In genomic region chr2:135744761-135745314, GRCh38 we compare ENCODE assay signal across 8 cellular contexts. TPM values are rescaled to one million over a fixed set of nuclear protein-coding genes. Genes with fewer than 3 reads are reported as not detected.
DNase-seq lines count a peak whose midpoint lies in the region; TF ChIP-seq lines count a peak whose summit lies in the region.

No MANE protein-coding gene starts in this region.

- POLR2A ChIA-PET in RWPE1 (lab: Yijun Ruan, JAX; ENCODE audit: low non-redundant PET) = no interaction called here

- H3K36me3 Mint-ChIP-seq in Calu3 (ENCODE audit: insufficient read depth, unreplicated experiment) = peaks cover 50% of the 10 kb centered on the region
- H3K36me3 Mint-ChIP-seq in H9 (ENCODE audit: insufficient read depth in 1 of 3, low read depth in 3 of 3) = peaks cover 9 to 24% (median 18%) of the 10 kb centered on the region in 3 experiments; a peak in 6 of 7 replicates
- peaks cover 26% of the 10 kb centered on the region for H3K36me3 Mint-ChIP-seq in endothelial cell (ENCODE audit: low read depth, unreplicated experiment)

- H3K9me3 Mint-ChIP-seq in Calu3 (ENCODE audit: low read depth, unreplicated experiment) (no peaks in the 10 kb centered on the region), H9 (no peaks in the 10 kb centered on the region), endothelial cell (ENCODE audit: unreplicated experiment) (no peaks in the 10 kb centered on the region)

- no peak overlapping the region for H3T11ph ChIP-seq in H9 (ENCODE audit: low read length)

- no peak for TF ChIP-seq CTCF in Calu3 (IDR thresholded peaks at IDR 0.05; ENCODE audit: unreplicated experiment)
- TF ChIP-seq CTCF in H9 (conservative IDR thresholded peaks at IDR 0.05) = peak; percentile 49; the same call in 2 of the 3 replicates
- TF ChIP-seq CTCF in RWPE1 (conservative IDR thresholded peaks at IDR 0.05; ENCODE audit: low read depth) = no peak
- TF ChIP-seq CTCF in endothelial cell (IDR thresholded peaks at IDR 0.05; ENCODE audit: unreplicated experiment) = no peak

- H3K27me3 Mint-ChIP-seq in Calu3 (ENCODE audit: unreplicated experiment) (no peaks in the 10 kb centered on the region), H9 (ENCODE audit: low read depth) (no peaks in the 10 kb centered on the region), endothelial cell (ENCODE audit: unreplicated experiment) (peaks cover 7% of the 10 kb centered on the region)

- H2BK120ac ChIP-seq in H9 (ENCODE audit: low read depth, low read length, poor library complexity, severe bottlenecking) = no peak overlapping the region

- H3K27ac Mint-ChIP-seq in Calu3 (ENCODE audit: unreplicated experiment) (no peak overlapping the region), H9 (no peak overlapping the region; a peak in 1 of 7 replicates), endothelial cell (ENCODE audit: unreplicated experiment) (no peak overlapping the region)

- H3K27me3 ChIP-seq in H9 (ENCODE audit: insufficient read depth, low read length) = no peaks in the 10 kb centered on the region

- H3K4ac ChIP-seq in H9 (ENCODE audit: low read depth, low read length) = no peak overlapping the region

- H2BK12ac ChIP-seq in H9 (ENCODE audit: insufficient read length, low read depth, low read length) = no peak overlapping the region

- H4K5ac ChIP-seq in H9 (ENCODE audit: insufficient read length, low read depth, low read length) = no peak overlapping the region

- H2AFZ ChIP-seq in H9 (ENCODE audit: low read length) = no peak overlapping the region

- DNase-seq in Calu3 = peak; percentile 25
- DNase-seq in H9 = peak; percentile 44
- peak; percentile 36 for DNase-seq in RWPE1 (ENCODE audit: low spot score)
- DNase-seq in endothelial cell (ENCODE audit: low spot score) = peak; percentile 7
- peak; percentile 11 to 12 for DNase-seq in stimulated activated CD4-positive, alpha-beta T cell treated with anti-CD3 and anti-CD28 coated beads, Interleukin-15, amount 100 ng/mL, for 48 hours (ENCODE audit: low read depth in 2 of 2)
- no peak for DNase-seq in DMS153 (lab: John Stamatoyannopoulos, UW)
- no peak for DNase-seq in stimulated activated naive CD4-positive, alpha-beta T cell (lab: John Stamatoyannopoulos, UW)
- no peak for DNase-seq in COR-L47 (lab: John Stamatoyannopoulos, UW)

- no peak overlapping the region for H3K23ac ChIP-seq in H9 (ENCODE audit: insufficient read length, low read depth, low read length)

- BruUV-seq in Calu3 (replicated peaks; lab: Mats Ljungman, UMichigan) = no TSS peak

- H2AK5ac ChIP-seq in H9 (ENCODE audit: insufficient read length, low read length) = no peak overlapping the region

- H3K9ac ChIP-seq in H9 (ENCODE audit: extremely low read depth, insufficient read length, low read length) = no peak overlapping the region

- no peak overlapping the region for H4K8ac ChIP-seq in H9 (replicated peaks; ENCODE audit: insufficient read length, low read depth, low read length)

- no peak overlapping the region for H2BK15ac ChIP-seq in H9 (ENCODE audit: low read depth, low read length)

- H4K91ac ChIP-seq in H9 (ENCODE audit: insufficient read length, low read depth, low read length) = no peak overlapping the region

- peaks cover 18% of the 10 kb centered on the region; the same call in 1 of the 2 replicates for H3K79me2 ChIP-seq in H9 (ENCODE audit: insufficient read depth, low read length)

- H3K4me1 Mint-ChIP-seq in Calu3 (ENCODE audit: low read depth, unreplicated experiment) (peaks cover 28% of the 10 kb centered on the region), H9 (peaks cover 16 to 17% of the 10 kb centered on the region in 2 experiments), endothelial cell (ENCODE audit: unreplicated experiment) (peaks cover 32% of the 10 kb centered on the region)

- H2BK20ac ChIP-seq in H9 (ENCODE audit: low read depth, low read length, poor library complexity, severe bottlenecking) = no peak overlapping the region

- H3K4me3 Mint-ChIP-seq in Calu3 (ENCODE audit: low read depth, unreplicated experiment) (no peak overlapping the region), H9 (no peak overlapping the region; a peak in 1 of 5 replicates), endothelial cell (ENCODE audit: unreplicated experiment) (peak overlapping the region; percentile 78)

- no peaks in the 10 kb centered on the region for H3K9me3 ChIP-seq in H9 (ENCODE audit: control insufficient read depth, low read depth, low read length)

- H4K20me1 ChIP-seq in H9 (ENCODE audit: control insufficient read depth, insufficient read depth, insufficient read length) = no peaks in the 10 kb centered on the region

- intact Hi-C loops in Calu3 (cut with micrococcal nuclease; ENCODE audit: unreplicated experiment) = no loop called here

- no peaks in the 10 kb centered on the region for H3K79me1 ChIP-seq in H9 (ENCODE audit: insufficient read depth, low read depth, low read length, poor library complexity, severe bottlenecking)

- no peak overlapping the region for H3K18ac ChIP-seq in H9 (ENCODE audit: insufficient read length, low read depth, low read length)

- WGBS in H9 (ENCODE audit: extremely low coverage, insufficient read length, low lambda C conversion rate) = no CpG with 5 or more reads among the region's 5 CpGs

- H2BK5ac ChIP-seq in H9 (ENCODE audit: insufficient read length, low read length) = no peak overlapping the region

- no peaks in the 10 kb centered on the region for H3K4me1 ChIP-seq in H9 (ENCODE audit: insufficient read depth, low read length)

- no peak overlapping the region for H3K56ac ChIP-seq in H9 (ENCODE audit: insufficient read length, low read depth, low read length)

- H3K14ac ChIP-seq in H9 (ENCODE audit: insufficient read depth, low read length) = no peak overlapping the region

- H3K27ac ChIP-seq in H9 (ENCODE audit: insufficient read length, low read depth, low read length) (no peak overlapping the region), RWPE1 (no peak overlapping the region)

- CTCF ChIA-PET in Calu3 (lab: Charles Lee) (interaction anchor here (0.9 kb wide), 1 partner anchor 756 kb away, joined by 3 read pairs; no protein-coding TSS in a partner anchor), RWPE1 (lab: Yijun Ruan, JAX) (interaction anchor here (0.5 kb wide), 1 partner anchor 39 kb away, joined by 4 read pairs; no protein-coding TSS in a partner anchor)

- H3K4me2 ChIP-seq in H9 (ENCODE audit: insufficient read depth, insufficient read length, low read length) = no peak overlapping the region

- H3K23me2 ChIP-seq in H9 (ENCODE audit: insufficient read length, low read depth, low read length, poor library complexity, severe bottlenecking) = no peaks in the 10 kb centered on the region

RNA-seq across cellular contexts. Expression of gene UBXN4, which starts 3.2 kb away (rescaled TPM):
- 87.8 and 94.4 TPM in 2 replicates for total RNA-seq in Calu3 (2022)
- 65.4 and 71.2 TPM in 2 replicates for total RNA-seq in H9 (2021)
- 101 TPM for total RNA-seq in endothelial cell (ENCODE audit: unreplicated experiment)

Comparison
In these comparisons a context has a peak if more than half of its experiments do, and no peak if none do; other contexts are left out.
1. DNase-seq: peak in Calu3 (single experiment), H9 (single experiment), RWPE1 (single experiment), endothelial cell (single experiment) and stimulated activated CD4-positive, alpha-beta T cell treated with anti-CD3 and anti-CD28 coated beads, Interleukin-15, amount 100 ng/mL, for 48 hours (2 of 2); none in DMS153 (single experiment), stimulated activated naive CD4-positive, alpha-beta T cell (0 of 6) and COR-L47 (single experiment).